ENCODE assay signal across 8 cellular contexts in genomic region chr5:175534070-175534932, GRCh38. TPM values are rescaled to one million over a fixed set of nuclear protein-coding genes. Genes with fewer than 3 reads are reported as not detected.
DNase-seq lines count a peak whose midpoint lies in the region; ATAC-seq and TF ChIP-seq lines count a peak whose summit lies in the region.

No MANE protein-coding gene starts in this region.

- TF ChIP-seq EP300 in stomach (IDR thresholded peaks at IDR 0.05) = no peak

- no peaks in the 10 kb centered on the region for H3F3A ChIP-seq in GM23338 (replicated peaks; ENCODE audit: low read depth)

- no peaks in the 10 kb centered on the region for H3K79me2 ChIP-seq in GM23338 (replicated peaks; ENCODE audit: insufficient read depth)

- WGBS in stomach, 5 donors = 4 to 7% (median 5%) methylated on average over 32 of the region's 32 CpGs

- H3K9me3 Mint-ChIP-seq in GM23338 = no peaks in the 10 kb centered on the region

- H4K20me1 ChIP-seq in GM23338 (replicated peaks; ENCODE audit: insufficient read depth) = no peaks in the 10 kb centered on the region

- peak overlapping the region; percentile 69 for H3K4me2 ChIP-seq in GM23338

- intact Hi-C loops in stomach (cut with DNase I; ENCODE audit: low total_unique reads) = loop anchor here (10.0 kb wide), 1 partner anchor 180 kb away; no protein-coding TSS in a partner anchor

- H3K27ac ChIP-seq in GM23338 (ENCODE audit: low read depth) = no peak overlapping the region
- H3K27ac ChIP-seq in stomach = no peak overlapping the region

- H3K36me3 Mint-ChIP-seq in GM23338 (ENCODE audit: low read depth) = no peaks in the 10 kb centered on the region

- H3K27me3 ChIP-seq in GM23338 (ENCODE audit: insufficient read depth) (no peaks in the 10 kb centered on the region), neuron (ENCODE audit: insufficient read depth, low read length) (no peaks in the 10 kb centered on the region), stomach (no peaks in the 10 kb centered on the region)

- H3K9me3 ChIP-seq in neuron (ENCODE audit: low read length) (no peaks in the 10 kb centered on the region), stomach (no peaks in the 10 kb centered on the region)

- TF ChIP-seq CTCF in GM23338 (conservative IDR thresholded peaks at IDR 0.05; ENCODE audit: low read depth in 2 of 2) (peak; percentile 100), fibroblast of pulmonary artery (IDR thresholded peaks at IDR 0.05; ENCODE audit: low read length, missing control alignments) (peak; percentile 90), stomach (IDR thresholded peaks at IDR 0.05) (peak; percentile 61 to 100 (median 94))

- H3K27me3 Mint-ChIP-seq in GM23338 (ENCODE audit: insufficient read depth, low read depth, poor library complexity) = peaks cover 6% of the 10 kb centered on the region

- peak overlapping the region; percentile 35; the same call in 1 of the 2 replicates for H3K4me3 ChIP-seq in GM23338
- no peak overlapping the region for H3K4me3 ChIP-seq in fibroblast of pulmonary artery (replicated peaks; ENCODE audit: low read depth, low read length)
- peak overlapping the region; percentile 5 for H3K4me3 ChIP-seq in neuron (ENCODE audit: low read length)
- H3K4me3 ChIP-seq in stomach = no peak overlapping the region

- H3K4me1 ChIP-seq in GM23338 (ENCODE audit: insufficient read depth) (peaks cover 32% of the 10 kb centered on the region), neuron (ENCODE audit: insufficient read depth, low read length) (peaks cover 4% of the 10 kb centered on the region), stomach (peaks cover 0 to 12% (median 4%) of the 10 kb centered on the region in 4 donors)

- H3K4me1 Mint-ChIP-seq in GM23338 = peaks cover 21% of the 10 kb centered on the region

- H3K27ac Mint-ChIP-seq in GM23338 = no peak overlapping the region

- H2AFZ ChIP-seq in GM23338 = no peak overlapping the region
- H2AFZ ChIP-seq in neuron (ENCODE audit: low read depth, low read length) = no peak overlapping the region

- DNase-seq in EL = peak; percentile 81
- DNase-seq in GM23338 (ENCODE audit: low spot score) = peak; percentile 96
- peak; percentile 61 for DNase-seq in LHCN-M2 (ENCODE audit: low read depth)
- peak; percentile 87 for DNase-seq in RPMI8226
- peak; percentile 71 to 75 for DNase-seq in activated T-helper 1 cell treated with anti-CD3 and anti-CD28 coated beads, Interleukin-2, amount 50 U/mL, for 16 hours (ENCODE audit: low read depth in 1 of 2, low spot score in 1 of 2)
- peak; percentile 84 for DNase-seq in fibroblast of pulmonary artery (ENCODE audit: low read depth)
- DNase-seq in stomach = peak; percentile 89

- no peaks in the 10 kb centered on the region for H3K9me2 ChIP-seq in GM23338 (ENCODE audit: insufficient read depth)

- no peak for TF ChIP-seq POLR2A in stomach (IDR thresholded peaks at IDR 0.05)

- peak; percentile 92 for ATAC-seq in GM23338

- peak overlapping the region; percentile 55; the same call in 1 of the 3 replicates for H3K4me3 Mint-ChIP-seq in GM23338

- H3K36me3 ChIP-seq in GM23338 (ENCODE audit: insufficient read depth) (no peaks in the 10 kb centered on the region), neuron (ENCODE audit: insufficient read depth, low read length) (peaks cover 10% of the 10 kb centered on the region), stomach (peaks cover 0 to 13% (median 5%) of the 10 kb centered on the region in 4 donors)

TF ChIP-seq in GM23338, 12 proteins besides CTCF, POLR2A, EP300 and RAD21:
- TF ChIP-seq CREB1 (CRISPR knock-in tag; IDR thresholded peaks at IDR 0.05; ENCODE audit: low read depth) (0 out of 2 replicates have a peak, but pooled peaks have one; percentile 24), ZNF331 (CRISPR knock-in tag; IDR thresholded peaks at IDR 0.05; ENCODE audit: low read depth) (no peak), ETS1 (IDR thresholded peaks at IDR 0.05) (peak; percentile 34; the same call in 1 of the 2 replicates), JUNB (IDR thresholded peaks at IDR 0.05; ENCODE audit: unreplicated experiment) (no peak), REST (IDR thresholded peaks at IDR 0.05; ENCODE audit: unreplicated experiment) (no peak)

RNA-seq across cellular contexts. Expression of gene SFXN1, which starts 55.9 kb away (rescaled TPM):
- 97.7 and 121 TPM in 2 replicates for total RNA-seq in GM23338 (2014; rRNA removed; shearing (Covaris generic))
- polyA plus RNA-seq in GM23338 (2016; fragmentation: Nextera tagmentation; extraction: Ambion mirVana) = 39.8 and 44.0 TPM in 2 replicates
- 105 and 181 TPM in 2 replicates for total RNA-seq in LHCN-M2 (2014; rRNA removed)
- 49.1 TPM for polyA plus RNA-seq in LHCN-M2 (2012)
- 10 to 100 TPM; 14.0 to 33.6 (median 20.3) TPM for total RNA-seq in stomach
- 1 to 10 TPM; 8.3 to 9.3 (median 9.2) TPM for polyA plus RNA-seq in stomach

Comparison
In these comparisons a context has a peak if more than half of its experiments do, and no peak if none do; other contexts are left out.
1. H3K4me3 ChIP-seq: peak in GM23338 (single experiment) and neuron (single experiment); none in fibroblast of pulmonary artery (single experiment) and stomach (0 of 4).
2. Peak in every context shown above with its lines, with median percentiles within 50 percentile points of each other: DNase-seq and CTCF ChIP-seq.